In the genomic region with DNA sequence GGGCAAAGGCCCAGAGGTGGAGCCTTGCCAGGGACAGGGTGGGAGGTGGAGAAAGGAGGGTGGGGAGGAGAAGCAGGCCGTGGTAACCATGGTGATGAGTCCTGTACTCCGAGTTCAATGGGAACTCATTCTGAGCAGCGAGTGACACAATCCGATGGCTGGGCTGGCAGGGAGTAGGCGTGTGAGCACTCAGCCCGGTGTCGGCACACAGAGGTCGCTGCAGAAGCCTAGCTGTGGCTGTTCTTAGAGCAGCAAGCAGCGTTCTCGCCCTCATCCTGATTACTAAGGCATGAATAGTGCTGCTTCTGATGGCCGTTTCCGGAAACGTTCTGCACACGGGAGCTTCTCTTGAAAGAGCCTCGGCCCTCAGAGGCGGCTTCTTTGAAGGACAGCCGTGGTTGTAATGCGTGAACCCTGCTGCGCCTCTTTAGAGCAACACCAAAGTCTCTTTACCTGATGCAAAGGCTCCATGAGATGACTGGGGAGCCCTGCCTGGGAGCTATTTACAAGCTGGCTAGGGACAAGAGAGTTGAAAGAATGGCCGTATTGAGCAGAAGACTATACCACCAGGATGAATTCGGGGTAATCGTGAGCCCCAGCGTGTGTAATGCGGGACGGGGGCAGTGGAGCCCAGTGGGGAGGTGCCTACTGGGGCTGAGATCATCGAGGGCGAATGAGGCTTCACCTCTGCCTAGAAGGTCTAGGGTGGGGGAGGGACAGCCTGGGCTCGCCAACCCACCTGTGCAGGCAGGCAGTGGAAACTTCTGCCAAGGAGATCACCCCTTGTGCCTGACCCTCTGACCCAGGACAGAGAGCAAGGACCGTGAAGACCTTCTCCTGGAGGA, we compare ENCODE assay signal across 8 cellular contexts.
DNase-seq lines count a peak whose midpoint lies in the region; ATAC-seq and TF ChIP-seq lines count a peak whose summit lies in the region.

No MANE protein-coding gene starts in this region.

- H3K9me3 Mint-ChIP-seq in WTC11, result no peaks in the 10 kb centered on the region
- H3K9me3 Mint-ChIP-seq in stimulated activated memory B cell treated with anti-CD40 and anti-IgM and Interleukin-4, amounts not matched to agents 10 μg/mL and 1 μg/mL and 100 μg/mL, for 72 hours, result no peaks in the 10 kb centered on the region

- POLR2A ChIA-PET in WTC11 (lab: Charles Lee), result interaction anchor here (2.0 kb wide), 1 partner anchor 9 kb away, joined by 4 read pairs; no protein-coding TSS in a partner anchor

- no peaks in the 10 kb centered on the region for H3K36me3 Mint-ChIP-seq in WTC11
- no peaks in the 10 kb centered on the region for H3K36me3 Mint-ChIP-seq in stimulated activated memory B cell treated with anti-CD40 and anti-IgM and Interleukin-4, amounts not matched to agents 10 μg/mL and 1 μg/mL and 100 μg/mL, for 72 hours

- H3K4me3 Mint-ChIP-seq in WTC11, result peak overlapping the region; percentile 66
- H3K4me3 Mint-ChIP-seq in stimulated activated memory B cell treated with anti-CD40 and anti-IgM and Interleukin-4, amounts not matched to agents 10 μg/mL and 1 μg/mL and 100 μg/mL, for 72 hours, result no peak overlapping the region

- H3K27ac Mint-ChIP-seq in WTC11, result peak overlapping the region; percentile 88
- no peak overlapping the region for H3K27ac Mint-ChIP-seq in stimulated activated memory B cell treated with anti-CD40 and anti-IgM and Interleukin-4, amounts not matched to agents 10 μg/mL and 1 μg/mL and 100 μg/mL, for 72 hours

- DNase-seq in activated CD4-positive, alpha-beta T cell treated with anti-CD3 and anti-CD28 coated beads for 48 hours, result peak; percentile 66
- DNase-seq in activated CD4-positive, alpha-beta T cell treated with anti-CD3 and anti-CD28 coated beads for 4 hours, result no peak
- DNase-seq in WTC11 (ENCODE audit: low spot score) (peak; percentile 67), inferior parietal cortex (ENCODE audit: extremely low spot score) (peak; percentile 32), NCI-H226 (no peak)

- H3K27me3 Mint-ChIP-seq in WTC11 (ENCODE audit: low read depth), result peaks cover 25% of the 10 kb centered on the region
- H3K27me3 Mint-ChIP-seq in stimulated activated memory B cell treated with anti-CD40 and anti-IgM and Interleukin-4, amounts not matched to agents 10 μg/mL and 1 μg/mL and 100 μg/mL, for 72 hours, result peaks cover 78% of the 10 kb centered on the region

- CTCF ChIA-PET in WTC11 (lab: Charles Lee), result interaction anchor here (0.6 to 15.6 kb wide), 13 partner anchors 10 to 1006 kb away, joined by 3 to 340 read pairs (median 4); no protein-coding TSS in a partner anchor

- no peak for TF ChIP-seq CTCF in WTC11 (IDR thresholded peaks at IDR 0.05)

- H3K4me1 Mint-ChIP-seq in WTC11, result peaks cover 38% of the 10 kb centered on the region
- peaks cover 12% of the 10 kb centered on the region for H3K4me1 Mint-ChIP-seq in stimulated activated memory B cell treated with anti-CD40 and anti-IgM and Interleukin-4, amounts not matched to agents 10 μg/mL and 1 μg/mL and 100 μg/mL, for 72 hours

- ATAC-seq in WTC11 (peak; percentile 83), GM18517 (IDR thresholded peaks at IDR 0.05; ENCODE audit: unreplicated experiment) (no peak), HG03521 (IDR thresholded peaks at IDR 0.05; ENCODE audit: unreplicated experiment) (no peak)
- peak; percentile 31 for ATAC-seq in stimulated activated memory B cell treated with anti-CD40 and anti-IgM and Interleukin-4, amounts not matched to agents 10 μg/mL and 1 μg/mL and 100 μg/mL, for 72 hours

TF ChIP-seq in WTC11, 78 proteins besides CTCF, POLR2A, EP300 and RAD21:
- TF ChIP-seq, protein P1, sequence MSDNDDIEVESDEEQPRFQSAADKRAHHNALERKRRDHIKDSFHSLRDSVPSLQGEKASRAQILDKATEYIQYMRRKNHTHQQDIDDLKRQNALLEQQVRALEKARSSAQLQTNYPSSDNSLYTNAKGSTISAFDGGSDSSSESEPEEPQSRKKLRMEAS (CRISPR knock-in tag; IDR thresholded peaks at IDR 0.05), result 0 out of 2 replicates have a peak, but pooled peaks have one; percentile 34
- TF ChIP-seq, protein P2, sequence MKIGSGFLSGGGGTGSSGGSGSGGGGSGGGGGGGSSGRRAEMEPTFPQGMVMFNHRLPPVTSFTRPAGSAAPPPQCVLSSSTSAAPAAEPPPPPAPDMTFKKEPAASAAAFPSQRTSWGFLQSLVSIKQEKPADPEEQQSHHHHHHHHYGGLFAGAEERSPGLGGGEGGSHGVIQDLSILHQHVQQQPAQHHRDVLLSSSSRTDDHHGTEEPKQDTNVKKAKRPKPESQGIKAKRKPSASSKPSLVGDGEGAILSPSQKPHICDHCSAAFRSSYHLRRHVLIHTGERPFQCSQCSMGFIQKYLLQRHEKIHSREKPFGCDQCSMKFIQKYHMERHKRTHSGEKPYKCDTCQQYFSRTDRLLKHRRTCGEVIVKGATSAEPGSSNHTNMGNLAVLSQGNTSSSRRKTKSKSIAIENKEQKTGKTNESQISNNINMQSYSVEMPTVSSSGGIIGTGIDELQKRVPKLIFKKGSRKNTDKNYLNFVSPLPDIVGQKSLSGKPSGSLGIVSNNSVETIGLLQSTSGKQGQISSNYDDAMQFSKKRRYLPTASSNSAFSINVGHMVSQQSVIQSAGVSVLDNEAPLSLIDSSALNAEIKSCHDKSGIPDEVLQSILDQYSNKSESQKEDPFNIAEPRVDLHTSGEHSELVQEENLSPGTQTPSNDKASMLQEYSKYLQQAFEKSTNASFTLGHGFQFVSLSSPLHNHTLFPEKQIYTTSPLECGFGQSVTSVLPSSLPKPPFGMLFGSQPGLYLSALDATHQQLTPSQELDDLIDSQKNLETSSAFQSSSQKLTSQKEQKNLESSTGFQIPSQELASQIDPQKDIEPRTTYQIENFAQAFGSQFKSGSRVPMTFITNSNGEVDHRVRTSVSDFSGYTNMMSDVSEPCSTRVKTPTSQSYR (CRISPR knock-in tag; IDR thresholded peaks at IDR 0.05), result 0 out of 2 replicates have a peak, but pooled peaks have one; percentile 29
- TF ChIP-seq TP53 (CRISPR knock-in tag; IDR thresholded peaks at IDR 0.05), result no peak
- TF ChIP-seq NR2C2 (CRISPR knock-in tag; IDR thresholded peaks at IDR 0.05), result no peak
- TF ChIP-seq TEAD1 (CRISPR knock-in tag; IDR thresholded peaks at IDR 0.05), result peak; percentile 48; the same call in 1 of the 2 replicates
- no peak for TF ChIP-seq JUN (CRISPR knock-in tag; IDR thresholded peaks at IDR 0.05)
- 0 out of 2 replicates have a peak, but pooled peaks have one; percentile 4 for TF ChIP-seq HMGA2 (CRISPR knock-in tag; IDR thresholded peaks at IDR 0.05)
- TF ChIP-seq NR1H2 (CRISPR knock-in tag; IDR thresholded peaks at IDR 0.05), result no peak
- TF ChIP-seq FOXJ3 (CRISPR knock-in tag; IDR thresholded peaks at IDR 0.05; ENCODE audit: borderline replicate concordance), result no peak

Comparison
In these comparisons a context has a peak if more than half of its experiments do, and no peak if none do; other contexts are left out.
1. DNase-seq: peak in activated CD4-positive, alpha-beta T cell treated with anti-CD3 and anti-CD28 coated beads for 48 hours (single experiment), WTC11 (single experiment) and inferior parietal cortex (single experiment); none in activated CD4-positive, alpha-beta T cell treated with anti-CD3 and anti-CD28 coated beads for 4 hours (0 of 2) and NCI-H226 (single experiment).
2. ATAC-seq: peak in WTC11 (single experiment) and stimulated activated memory B cell treated with anti-CD40 and anti-IgM and Interleukin-4, amounts not matched to agents 10 μg/mL and 1 μg/mL and 100 μg/mL, for 72 hours (single experiment); none in GM18517 (single experiment) and HG03521 (single experiment).